Comparison of ENCODE assay signal across 1 cellular context in genomic region chr4:115781528-115782146, GRCh38.
TF ChIP-seq lines count a peak whose summit lies in the region.

No MANE protein-coding gene starts in this region.

TF ChIP-seq in H1, 55 proteins besides CTCF, POLR2A, EP300 and RAD21:
- TF ChIP-seq CHD7 (IDR thresholded peaks at IDR 0.05; ENCODE audit: insufficient replicate concordance, low read length) (no peak), BCL11A (IDR thresholded peaks at IDR 0.05; ENCODE audit: low read depth in 2 of 2, low read length in 2 of 2) (no peak), BRCA1 (IDR thresholded peaks at IDR 0.05; ENCODE audit: low read depth, low read length) (no peak), JUND (IDR thresholded peaks at IDR 0.05; ENCODE audit: low read length) (no peak), CTBP2 (IDR thresholded peaks at IDR 0.05; ENCODE audit: borderline replicate concordance, insufficient read depth, insufficient read length, low read length) (no peak), TEAD4 (IDR thresholded peaks at IDR 0.05; ENCODE audit: low read depth, low read length) (no peak), SUZ12 (IDR thresholded peaks at IDR 0.05; ENCODE audit: low read length) (no peak), SP4 (IDR thresholded peaks at IDR 0.05; ENCODE audit: low read length) (no peak), KDM5A (IDR thresholded peaks at IDR 0.05; ENCODE audit: low read length) (no peak), ZNF274 (IDR thresholded peaks at IDR 0.05; ENCODE audit: borderline replicate concordance, extremely low read depth, low read length) (no peak), CEBPB (IDR thresholded peaks at IDR 0.05; ENCODE audit: low read depth, low read length) (no peak), SP1 (IDR thresholded peaks at IDR 0.05; ENCODE audit: low read depth, low read length) (no peak), NRF1 (IDR thresholded peaks at IDR 0.05; ENCODE audit: low read depth, low read length) (no peak)
